Comparison of ENCODE assay signal across 9 cellular contexts in genomic region chr19:40225440-40226305, GRCh38. TPM values are rescaled to one million over a fixed set of nuclear protein-coding genes. Genes with fewer than 3 reads are reported as not detected.
A peak's percentile ranks its signal among the peaks of the same experiment; 100 is the strongest.
DNase-seq lines count a peak whose midpoint lies in the region; ATAC-seq, FAIRE-seq and TF ChIP-seq lines count a peak whose summit lies in the region.
"Had no signal": no experiment of that assay in that cellular context is flagged by ENCODE, and none has a peak within 500 bp of the region (broad histone marks: within the 10 kb centered on the region; RNA-seq: fewer than 3 reads in every experiment).

No MANE protein-coding gene starts in this region.

- H3K4me1 ChIP-seq in muscle layer of duodenum (ENCODE audit: control insufficient read depth in 1 of 2, insufficient read depth in 2 of 2, low read length in 2 of 2) (peaks cover 0 to 17% of the 10 kb centered on the region in 2 donors), transverse colon (peaks cover 7 to 18% (median 17%) of the 10 kb centered on the region in 4 donors)

- H3K9me3 ChIP-seq in muscle layer of duodenum (ENCODE audit: control insufficient read depth in 1 of 2, low read length in 2 of 2) (no peaks in the 10 kb centered on the region), transverse colon (no peaks in the 10 kb centered on the region)

- TF ChIP-seq EP300 in transverse colon (IDR thresholded peaks at IDR 0.05; ENCODE audit: low read depth) = no peak

- in situ Hi-C loops in astrocyte of the spinal cord (cut with HindIII; ENCODE audit: low sequenced_read_pairs) = no loop called here
- in situ Hi-C loops in transverse colon (cut with MboI; ENCODE audit: low pct_ligation_motif_present in 1 of 4, low pct_unique_long_range_greater_than_20kb in 1 of 4, low sequenced_read_pairs in 3 of 4) = loop anchor here (5.0 to 10.0 kb wide), 3 partner anchors 81 to 91 kb away; no protein-coding TSS in a partner anchor

- peak; percentile 3; the same call in 1 of the 2 replicates for TF ChIP-seq CTCF in AG09319 (IDR thresholded peaks at IDR 0.05; ENCODE audit: low read depth, low read length)
- TF ChIP-seq CTCF in astrocyte of the spinal cord (IDR thresholded peaks at IDR 0.05; ENCODE audit: low read depth, low read length) = peak; percentile 19
- TF ChIP-seq CTCF in transverse colon (IDR thresholded peaks at IDR 0.05) = no peak

- no peak for TF ChIP-seq POLR2A in GM12891 (IDR thresholded peaks at IDR 0.05; ENCODE audit: low read depth, low read length)
- TF ChIP-seq POLR2A in transverse colon (IDR thresholded peaks at IDR 0.05) = no peak

- no peak for FAIRE-seq in GM12891 (lab: Jason Lieb, UNC)

- H3K4me3 ChIP-seq in astrocyte of the spinal cord (ENCODE audit: low read depth, low read length) (peak overlapping the region; percentile 17), muscle layer of duodenum (ENCODE audit: low read depth in 1 of 2, low read length in 2 of 2) (peak overlapping the region; percentile 39 to 55), transverse colon (peak overlapping the region in 2 of 4 donors; percentile 7 to 40)

- WGBS in transverse colon (ENCODE audit: low coverage in 1 of 2), 2 donors = 26 to 35% methylated on average over 13 to 21 of the region's 21 CpGs

- H3K27me3 ChIP-seq in muscle layer of duodenum (ENCODE audit: low read depth, low read length) (peaks cover 29% of the 10 kb centered on the region), transverse colon (peaks cover 63% of the 10 kb centered on the region)

- intact Hi-C loops in left colon (cut with DNase I, micrococcal nuclease) (no loop called here), transverse colon (cut with DNase I; ENCODE audit: low total_unique reads) (no loop called here)

- H3K27ac ChIP-seq in muscle layer of duodenum (ENCODE audit: low read length) = no peak overlapping the region
- no peak overlapping the region for H3K27ac ChIP-seq in transverse colon

- no peak for ATAC-seq in left colon

- H3K36me3 ChIP-seq in muscle layer of duodenum (ENCODE audit: control insufficient read depth in 1 of 2, insufficient read depth in 2 of 2, low read length in 2 of 2) (no peaks in the 10 kb centered on the region), transverse colon (no peaks in the 10 kb centered on the region)

- DNase-seq in AG09319 (ENCODE audit: extremely low read depth, low read depth) (no peak), GM12891 (ENCODE audit: insufficient read length, low spot score) (no peak), astrocyte of the spinal cord (ENCODE audit: low read depth, low spot score) (peak; percentile 49), mesenteric fat pad (ENCODE audit: low spot score) (no peak), NCI-H187 (lab: John Stamatoyannopoulos, UW) (no peak), left colon (no peak), transverse colon (no peak)

TF ChIP-seq in GM12891, 5 proteins besides CTCF, POLR2A, EP300 and RAD21:
- TF ChIP-seq POU2F2 (IDR thresholded peaks at IDR 0.05; ENCODE audit: low read depth, low read length) (no peak), SPI1 (IDR thresholded peaks at IDR 0.05; ENCODE audit: low read depth, low read length) (0 out of 2 replicates have a peak, but pooled peaks have one; percentile 3), TAF1 (IDR thresholded peaks at IDR 0.05; ENCODE audit: low read depth, low read length) (no peak), PAX5 (IDR thresholded peaks at IDR 0.05; ENCODE audit: insufficient read depth, low read length, severe bottlenecking) (no peak)

RNA-seq across cellular contexts. Expression of gene CCNP, which starts 0.8 kb away (rescaled TPM):
- 0.06 TPM for polyA plus RNA-seq in GM12891 (2012; ENCODE audit: low read depth, missing spikeins)
- total RNA-seq in mesenteric fat pad = 0.39 TPM
- under 1 TPM in 1 of 2 donors, not detected in 1; 0.24 TPM for total RNA-seq in left colon
- under 1 TPM in 1 of 4 donors, not detected in 3; 1.00 TPM for total RNA-seq in transverse colon

RNA-seq across cellular contexts. Expression of gene TTC9B, which starts 7.5 kb away (rescaled TPM):
- polyA plus RNA-seq in GM12891 (2012; ENCODE audit: low read depth, missing spikeins) = 0.13 TPM
- not detected for total RNA-seq in mesenteric fat pad
- total RNA-seq in left colon = under 1 TPM; 0.37 to 0.45 TPM
- total RNA-seq in transverse colon = not detected
- total RNA-seq: kidney epithelial cell had no signal

RNA-seq across cellular contexts. Expression of gene MAP3K10, which starts 34.4 kb away (rescaled TPM):
- 4.1 TPM for polyA plus RNA-seq in GM12891 (2012; ENCODE audit: low read depth, missing spikeins)
- total RNA-seq in mesenteric fat pad = 18.0 TPM
- 10 to 100 TPM; 10.7 to 11.7 TPM for total RNA-seq in left colon
- total RNA-seq in transverse colon = 10 to 100 TPM; 10.8 to 19.5 (median 11.9) TPM

RNA-seq across cellular contexts. Expression of gene AKT2, which starts 59.5 kb away (rescaled TPM):
- polyA plus RNA-seq in GM12891 (2012; ENCODE audit: low read depth, missing spikeins) = 62.1 TPM
- total RNA-seq in mesenteric fat pad (189 TPM), left colon (10 to 100 TPM; 91.7 to 97.3 TPM), transverse colon (100 to 1,000 TPM in 2 of 4 donors, 10 to 100 TPM in 2; 63.2 to 266 (median 138) TPM)

Comparison
In these comparisons a context has a peak if more than half of its experiments do, and no peak if none do; other contexts are left out.
1. CTCF ChIP-seq: peak in AG09319 (single experiment) and astrocyte of the spinal cord (single experiment); none in transverse colon (0 of 5).